Comparison of ENCODE assay signal across 26 cellular contexts in the genomic region with DNA sequence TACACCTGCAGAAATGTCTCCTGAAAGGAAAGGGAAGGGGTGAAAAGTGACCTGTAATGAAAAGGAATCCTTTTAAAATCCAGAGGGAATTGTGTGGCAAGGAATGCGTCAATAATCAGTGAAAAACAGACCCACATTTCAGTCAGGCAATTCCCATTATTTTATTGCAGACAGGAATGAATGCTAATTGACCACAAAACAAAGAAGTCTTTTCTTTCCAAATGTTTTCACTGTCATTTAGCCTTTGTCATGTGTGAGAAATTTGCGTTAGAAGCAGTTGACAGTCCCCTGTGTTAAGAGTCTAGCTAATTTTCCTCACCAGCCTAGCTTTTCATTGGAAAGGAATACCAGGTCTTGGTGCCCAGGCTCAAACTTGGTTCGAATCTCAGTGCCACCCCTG.
DNase-seq lines count a peak whose midpoint lies in the region; ATAC-seq, FAIRE-seq and TF ChIP-seq lines count a peak whose summit lies in the region.
"Had no signal": no experiment of that assay in that cellular context is flagged by ENCODE, and none has a peak within 500 bp of the region (broad histone marks: within the 10 kb centered on the region; RNA-seq: fewer than 3 reads in every experiment).

No MANE protein-coding gene starts in this region.

- no peaks in the 10 kb centered on the region for H3F3A ChIP-seq in neural progenitor cell (ENCODE audit: low read depth)

- H3K27ac ChIP-seq in angular gyrus (ENCODE audit: low read depth, low read length), result peak overlapping the region; percentile 4
- H3K27ac ChIP-seq in neural progenitor cell, result no peak overlapping the region
- no peak overlapping the region for H3K27ac ChIP-seq in prostate gland
- H3K27ac ChIP-seq in HepG2 (ENCODE audit: extremely low read length, insufficient read depth, low read length), result no peak overlapping the region
- no peak overlapping the region for H3K27ac ChIP-seq in effector memory CD4-positive, alpha-beta T cell (ENCODE audit: insufficient read depth, low read length, poor library complexity, severe bottlenecking)

- peak; percentile 33 for DNase-seq in COLO829 (ENCODE audit: low spot score)
- peak; percentile 74 for DNase-seq in foreskin melanocyte
- peak; percentile 12 for DNase-seq in neural progenitor cell (ENCODE audit: low spot score)
- DNase-seq in prostate gland (ENCODE audit: low spot score), result no peak
- no peak for DNase-seq in HepG2 (ENCODE audit: low spot score)
- no peak for DNase-seq in SW480 (ENCODE audit: low spot score)
- no peak for DNase-seq in effector memory CD4-positive, alpha-beta T cell
- DNase-seq: 8988T; Calu3; CD8-positive, alpha-beta T cell; DMS153; H9; KBM-7; MM.1S; NCI-H1092; NCI-H1436; NCI-H187 treated with DMSO at 0.1 percent for 48 hours; NCI-H2107; NCI-H446 treated with DMSO at 0.1 percent for 48 hours; NCI-H526 treated with DMSO at 0.1 percent for 48 hours; OCI-M1; Right ventricle myocardium superior had no signal

- no peak for TF ChIP-seq POLR2A in prostate gland (IDR thresholded peaks at IDR 0.05)
- TF ChIP-seq POLR2A in HepG2 (IDR thresholded peaks at IDR 0.05; ENCODE audit: insufficient read depth in 1 of 2, low read depth in 2 of 2, low read length in 2 of 2), result no peak

- H3K9me3 ChIP-seq in neural progenitor cell (ENCODE audit: low read depth) (no peaks in the 10 kb centered on the region), prostate gland (no peaks in the 10 kb centered on the region), HepG2 (ENCODE audit: low read length) (no peaks in the 10 kb centered on the region)
- no peaks in the 10 kb centered on the region for H3K9me3 ChIP-seq in effector memory CD4-positive, alpha-beta T cell (ENCODE audit: control insufficient read depth, low read length)

- no peaks in the 10 kb centered on the region for H3K27me3 ChIP-seq in neural progenitor cell
- H3K27me3 ChIP-seq in prostate gland (replicated peaks; ENCODE audit: insufficient read depth), result no peaks in the 10 kb centered on the region
- no peaks in the 10 kb centered on the region for H3K27me3 ChIP-seq in HepG2 (ENCODE audit: control insufficient read depth in 1 of 2, insufficient read depth in 2 of 2, low read length in 2 of 2)
- no peaks in the 10 kb centered on the region for H3K27me3 ChIP-seq in effector memory CD4-positive, alpha-beta T cell (replicated peaks; ENCODE audit: control insufficient read depth, insufficient read depth, low read length, poor library complexity, severe bottlenecking)

- intact Hi-C loops in prostate gland (cut with DNase I), result no loop called here
- intact Hi-C loops in HepG2 (cut with micrococcal nuclease; ENCODE audit: unreplicated experiment), result no loop called here

- no peaks in the 10 kb centered on the region for H4K20me1 ChIP-seq in neural progenitor cell (ENCODE audit: low read depth)
- H4K20me1 ChIP-seq in HepG2 (ENCODE audit: insufficient read depth, low read length), result no peaks in the 10 kb centered on the region

- no peak overlapping the region for H3K4me3 ChIP-seq in neural progenitor cell
- H3K4me3 ChIP-seq in prostate gland, result no peak overlapping the region
- no peak overlapping the region for H3K4me3 ChIP-seq in HepG2 (replicated peaks in 1 of 3; ENCODE audit: insufficient read depth in 1 of 3, low read depth in 2 of 3, low read length in 3 of 3)
- H3K4me3 ChIP-seq in effector memory CD4-positive, alpha-beta T cell (ENCODE audit: insufficient read depth, low read depth, low read length, poor library complexity, severe bottlenecking), result no peak overlapping the region

- H3K36me3 ChIP-seq in neural progenitor cell (no peaks in the 10 kb centered on the region), prostate gland (no peaks in the 10 kb centered on the region), HepG2 (replicated peaks in 1 of 2; ENCODE audit: control insufficient read depth in 1 of 2, insufficient read depth in 2 of 2, low read length in 2 of 2) (no peaks in the 10 kb centered on the region)
- no peaks in the 10 kb centered on the region for H3K36me3 ChIP-seq in effector memory CD4-positive, alpha-beta T cell (ENCODE audit: control insufficient read depth, insufficient read depth, low read length)

- ATAC-seq in HepG2, result no peak
- ATAC-seq: CD8-positive, alpha-beta T cell had no signal

- no peak for TF ChIP-seq EP300 in HepG2 (IDR thresholded peaks at IDR 0.05; ENCODE audit: low read depth in 2 of 2, low read length in 2 of 2)
- no peak for TF ChIP-seq EP300 in HepG2 (CRISPR knock-in tag; IDR thresholded peaks at IDR 0.05; ENCODE audit: borderline replicate concordance)

- POLR2A ChIA-PET in HepG2 (lab: Yijun Ruan, JAX), result no interaction called here

- TF ChIP-seq RAD21 in HepG2 (CRISPR knock-in tag; IDR thresholded peaks at IDR 0.05), result no peak

- no peak overlapping the region for H3K4me2 ChIP-seq in neural progenitor cell
- no peak overlapping the region for H3K4me2 ChIP-seq in HepG2 (ENCODE audit: low read depth, low read length)

- H3K27ac Mint-ChIP-seq in neural progenitor cell, result no peak overlapping the region
- H3K27ac Mint-ChIP-seq: CD8-positive, alpha-beta T cell; H9 had no signal

- no peak overlapping the region for H3K9ac ChIP-seq in neural progenitor cell
- H3K9ac ChIP-seq in HepG2 (ENCODE audit: insufficient read depth, low read depth, low read length), result no peak overlapping the region

- H3K4me1 Mint-ChIP-seq in neural progenitor cell, result peaks cover 2% of the 10 kb centered on the region

- BruUV-seq in HepG2 (replicated peaks; lab: Mats Ljungman, UMichigan), result no TSS peak

- no peak for FAIRE-seq in HepG2 (lab: Jason Lieb, UNC)
- FAIRE-seq: G401.6, GM12892, GM18507 had no signal

- H2AFZ ChIP-seq in neural progenitor cell (replicated peaks) (no peak overlapping the region), HepG2 (ENCODE audit: low read length) (no peak overlapping the region)

- in situ Hi-C loops in HepG2 (cut with HindIII; ENCODE audit: extremely low pct_ligation_motif_present, low pct_unique_long_range_greater_than_20kb), result no loop called here

- H3K79me2 ChIP-seq in neural progenitor cell (ENCODE audit: low read depth) (no peaks in the 10 kb centered on the region), HepG2 (ENCODE audit: insufficient read depth, low read length) (no peaks in the 10 kb centered on the region)

- no peaks in the 10 kb centered on the region for H3K27me3 Mint-ChIP-seq in neural progenitor cell (ENCODE audit: insufficient read depth, low read depth)

- CTCF ChIA-PET in HepG2 (lab: Yijun Ruan, JAX; ENCODE audit: low intra/inter-chr PET ratio, low total read pairs), result no interaction called here

- TF ChIP-seq CTCF in neural progenitor cell (IDR thresholded peaks at IDR 0.05), result no peak
- no peak for TF ChIP-seq CTCF in prostate gland (IDR thresholded peaks at IDR 0.05)
- no peak for TF ChIP-seq CTCF in HepG2 (CRISPR knock-in tag; IDR thresholded peaks at IDR 0.05)

- H3K4me3 Mint-ChIP-seq in neural progenitor cell, result no peak overlapping the region
- H3K4me3 Mint-ChIP-seq: CD8-positive, alpha-beta T cell; H9 had no signal

- WGBS in prostate gland, result 65% methylated on average over 3 of the region's 3 CpGs
- WGBS in HepG2 (ENCODE audit: low lambda C conversion rate), result 2% methylated on average over 3 of the region's 3 CpGs

- peaks cover 6% of the 10 kb centered on the region for H3K9me3 Mint-ChIP-seq in neural progenitor cell

- peaks cover 8% of the 10 kb centered on the region for H3K4me1 ChIP-seq in neural progenitor cell
- no peaks in the 10 kb centered on the region for H3K4me1 ChIP-seq in prostate gland (replicated peaks)
- H3K4me1 ChIP-seq in HepG2 (ENCODE audit: insufficient read depth, low read length), result no peaks in the 10 kb centered on the region
- no peaks in the 10 kb centered on the region for H3K4me1 ChIP-seq in effector memory CD4-positive, alpha-beta T cell (ENCODE audit: control insufficient read depth, insufficient read depth, low read length, poor library complexity, severe bottlenecking)

- H3K36me3 Mint-ChIP-seq in neural progenitor cell, result peaks cover 19% of the 10 kb centered on the region
- H3K36me3 Mint-ChIP-seq: CD8-positive, alpha-beta T cell had no signal

TF ChIP-seq in HepG2, 621 proteins besides CTCF, POLR2A, EP300 and RAD21 (continues in another document):
- no peak for TF ChIP-seq SMAD3 (CRISPR knock-in tag; IDR thresholded peaks at IDR 0.05)
- TF ChIP-seq MATR3 (CRISPR knock-in tag; IDR thresholded peaks at IDR 0.05), result no peak
- TF ChIP-seq TOPORS (CRISPR knock-in tag; IDR thresholded peaks at IDR 0.05), result no peak
- TF ChIP-seq ZNF841 (CRISPR knock-in tag; IDR thresholded peaks at IDR 0.05; ENCODE audit: borderline replicate concordance), result no peak
- TF ChIP-seq ETV5 (CRISPR knock-in tag; IDR thresholded peaks at IDR 0.05; ENCODE audit: borderline replicate concordance), result no peak
- no peak for TF ChIP-seq SNAPC5 (CRISPR knock-in tag; IDR thresholded peaks at IDR 0.05; ENCODE audit: borderline replicate concordance)

Comparison
In these comparisons a context has a peak if more than half of its experiments do, and no peak if none do; other contexts are left out.
1. DNase-seq: peak in COLO829 (single experiment), foreskin melanocyte (single experiment) and neural progenitor cell (single experiment); none in prostate gland (single experiment), HepG2 (single experiment), SW480 (single experiment) and effector memory CD4-positive, alpha-beta T cell (0 of 3).